26 cellular contexts compared by ENCODE assay signal in genomic region chr16:80230328-80231117, GRCh38.
A peak's percentile ranks its signal among the peaks of the same experiment; 100 is the strongest.
DNase-seq lines count a peak whose midpoint lies in the region; ATAC-seq, FAIRE-seq and TF ChIP-seq lines count a peak whose summit lies in the region.
"Had no signal": no experiment of that assay in that cellular context is flagged by ENCODE, and none has a peak within 500 bp of the region (broad histone marks: within the 10 kb centered on the region; RNA-seq: fewer than 3 reads in every experiment).

No MANE protein-coding gene starts in this region.

- H3K27me3 ChIP-seq in IMR-90 (ENCODE audit: control insufficient read depth, insufficient read depth, low read length) (no peaks in the 10 kb centered on the region), keratinocyte (ENCODE audit: control insufficient read depth, extremely low read depth, insufficient read depth, low read length) (no peaks in the 10 kb centered on the region), SK-N-SH (ENCODE audit: insufficient read depth) (no peaks in the 10 kb centered on the region)

- no TSS peak for BruUV-seq in IMR-90 (replicated peaks; lab: Mats Ljungman, UMichigan)

- peak overlapping the region; percentile 77 for H3K27ac Mint-ChIP-seq in stimulated activated memory B cell treated with anti-CD40 and anti-IgM and Interleukin-4, amounts not matched to agents 10 μg/mL and 1 μg/mL and 100 μg/mL, for 72 hours
- no peak overlapping the region for H3K27ac Mint-ChIP-seq in progenitor cell of endocrine pancreas
- H3K27ac Mint-ChIP-seq: CD8-positive, alpha-beta memory T cell; GM23338 had no signal

- in situ Hi-C loops in IMR-90 (cut with MboI; ENCODE audit: low sequenced_read_pairs): no loop called here

- H3K9me1 ChIP-seq in IMR-90 (ENCODE audit: insufficient read depth, low read length) (peaks cover 4% of the 10 kb centered on the region; the same call in 1 of the 2 replicates), keratinocyte (ENCODE audit: control insufficient read depth, extremely low read depth, insufficient read depth, low read length) (no peaks in the 10 kb centered on the region)

- H2BK5ac ChIP-seq in IMR-90 (ENCODE audit: low read depth, low read length, poor library complexity, severe bottlenecking): peak overlapping the region; percentile 75

- H3K4ac ChIP-seq in IMR-90 (ENCODE audit: low read depth, low read length): peak overlapping the region; percentile 17

- H2BK20ac ChIP-seq in IMR-90 (ENCODE audit: low read depth, low read length): peak overlapping the region; percentile 27

- no peak overlapping the region for H3K4me3 ChIP-seq in IMR-90 (ENCODE audit: insufficient read depth, low read depth, low read length)
- H3K4me3 ChIP-seq in keratinocyte (ENCODE audit: control insufficient read depth in 2 of 3, extremely low read depth in 1 of 3, insufficient read depth in 2 of 3, low read depth in 1 of 3, low read length in 3 of 3): no peak overlapping the region
- H3K4me3 ChIP-seq in SK-N-SH (ENCODE audit: low read depth in 2 of 2, low read length in 1 of 2): no peak overlapping the region
- H3K4me3 ChIP-seq: GM23338 had no signal

- H3K4me1 Mint-ChIP-seq in stimulated activated memory B cell treated with anti-CD40 and anti-IgM and Interleukin-4, amounts not matched to agents 10 μg/mL and 1 μg/mL and 100 μg/mL, for 72 hours: peaks cover 15% of the 10 kb centered on the region
- H3K4me1 Mint-ChIP-seq in progenitor cell of endocrine pancreas (ENCODE audit: low read depth): peaks cover 17% of the 10 kb centered on the region
- H3K4me1 Mint-ChIP-seq: CD8-positive, alpha-beta memory T cell; GM23338 had no signal

- TF ChIP-seq POLR2A in IMR-90 (IDR thresholded peaks at IDR 0.05; ENCODE audit: low read depth, low read length): no peak

- H3K9me3 ChIP-seq in IMR-90 (ENCODE audit: control insufficient read depth, insufficient read depth, low read length) (peaks cover 7% of the 10 kb centered on the region), keratinocyte (ENCODE audit: control insufficient read depth, low read depth, low read length) (peaks cover 2% of the 10 kb centered on the region), SK-N-SH (no peaks in the 10 kb centered on the region)

- H3K36me3 Mint-ChIP-seq in stimulated activated memory B cell treated with anti-CD40 and anti-IgM and Interleukin-4, amounts not matched to agents 10 μg/mL and 1 μg/mL and 100 μg/mL, for 72 hours: no peaks in the 10 kb centered on the region
- peaks cover 1% of the 10 kb centered on the region for H3K36me3 Mint-ChIP-seq in progenitor cell of endocrine pancreas (ENCODE audit: insufficient read depth)
- H3K36me3 Mint-ChIP-seq: CD8-positive, alpha-beta memory T cell had no signal

- no peaks in the 10 kb centered on the region for H3K79me1 ChIP-seq in IMR-90 (ENCODE audit: low read depth in 1 of 2, low read length in 2 of 2)

- no peak overlapping the region for H3K56ac ChIP-seq in IMR-90 (ENCODE audit: extremely low read depth, insufficient read depth, low read length)

- peak overlapping the region; percentile 76 for H2BK120ac ChIP-seq in IMR-90 (ENCODE audit: low read depth, low read length)

- H3K14ac ChIP-seq in IMR-90 (replicated peaks; ENCODE audit: low read depth, low read length): no peak overlapping the region

- peaks cover 14% of the 10 kb centered on the region for H3K4me1 ChIP-seq in IMR-90 (ENCODE audit: control insufficient read depth, insufficient read depth, low read length)
- peaks cover 17% of the 10 kb centered on the region for H3K4me1 ChIP-seq in keratinocyte (ENCODE audit: control insufficient read depth, extremely low read depth, insufficient read depth, low read length)
- peaks cover 0 to 4% of the 10 kb centered on the region in 2 experiments; a peak in 1 of 4 replicates for H3K4me1 ChIP-seq in SK-N-SH (ENCODE audit: control insufficient read depth in 1 of 2, insufficient read depth in 2 of 2, low read depth in 1 of 2, low read length in 1 of 2)

- H3K23ac ChIP-seq in IMR-90 (ENCODE audit: low read depth, low read length): no peak overlapping the region

- dilution Hi-C loops in IMR-90 (cut with HindIII; ENCODE audit: low sequenced_read_pairs, unreplicated experiment): no loop called here
- dilution Hi-C loops in keratinocyte (cut with MboI; ENCODE audit: extremely low pct_ligation_motif_present, low sequenced_read_pairs): no loop called here

- no peaks in the 10 kb centered on the region for H3K9me2 ChIP-seq in SK-N-SH

- DNase-seq in IMR-90 (peak; percentile 21), dedifferentiated amniotic fluid mesenchymal stem cell (ENCODE audit: extremely low spot score) (peak; percentile 16), keratinocyte (ENCODE audit: low read depth, low spot score) (no peak), SK-N-SH (no peak), progenitor cell of endocrine pancreas (ENCODE audit: low spot score, unreplicated experiment) (no peak)
- DNase-seq: ACHN; AML-193; Calu3; CD8-positive, alpha-beta memory T cell; DMS53; EL; MV-4-11; NCI-H1105 treated with DMSO at 0.1 percent for 48 hours; NCI-H2029 treated with DMSO at 0.1 percent for 48 hours; NCI-H226; NCI-H510A treated with DMSO at 0.1 percent for 48 hours; NCI-H748 treated with DMSO at 0.1 percent for 48 hours; NK-92 treated with Interleukin-12 subunit alpha and Interleukin-12 subunit beta, amount 100 ng/mL, for 24 hours; SHP77 treated with DMSO at 0.1 percent for 48 hours had no signal

- H3K36me3 ChIP-seq in IMR-90 (ENCODE audit: control insufficient read depth, insufficient read depth, low read length) (no peaks in the 10 kb centered on the region), keratinocyte (ENCODE audit: control insufficient read depth in 2 of 2, extremely low read depth in 1 of 2, insufficient read depth in 2 of 2, low read length in 2 of 2) (no peaks in the 10 kb centered on the region), SK-N-SH (replicated peaks in 1 of 2; ENCODE audit: control insufficient read depth in 1 of 2, insufficient read depth in 2 of 2, low read length in 1 of 2) (no peaks in the 10 kb centered on the region)

- no peak overlapping the region; a peak in 2 of 4 replicates for H4K8ac ChIP-seq in IMR-90 (ENCODE audit: low read depth in 2 of 2, low read length in 2 of 2)

- H2AK5ac ChIP-seq in IMR-90 (ENCODE audit: low read depth, low read length): no peak overlapping the region; the same call in 1 of the 2 replicates

- H3K9ac ChIP-seq in IMR-90 (ENCODE audit: low read depth, low read length): no peak overlapping the region
- no peak overlapping the region for H3K9ac ChIP-seq in keratinocyte (ENCODE audit: control insufficient read depth, extremely low read depth, insufficient read depth, low read length)
- H3K9ac ChIP-seq in SK-N-SH: no peak overlapping the region

- no peak overlapping the region for H2AK9ac ChIP-seq in IMR-90 (replicated peaks; ENCODE audit: low read depth, low read length, poor library complexity)

- H2AFZ ChIP-seq in IMR-90 (replicated peaks; ENCODE audit: low read length, poor library complexity) (peak overlapping the region; percentile 59), keratinocyte (ENCODE audit: control insufficient read depth, low read length) (no peak overlapping the region), SK-N-SH (ENCODE audit: low read depth) (no peak overlapping the region)
- H2AFZ ChIP-seq: GM23338 had no signal

- no peaks in the 10 kb centered on the region for H3F3A ChIP-seq in SK-N-SH (replicated peaks; ENCODE audit: insufficient read depth)

- H3K18ac ChIP-seq in IMR-90 (ENCODE audit: low read depth, low read length): peak overlapping the region; percentile 73

- CTCF ChIA-PET in IMR-90 (lab: Yijun Ruan, JAX) (no interaction called here), SK-N-SH (lab: Yijun Ruan, JAX) (interaction anchor here (1.2 kb wide), 1 partner anchor 236 kb away, joined by 4 read pairs; no protein-coding TSS in a partner anchor)

- TF ChIP-seq RAD21 in IMR-90 (IDR thresholded peaks at IDR 0.05; ENCODE audit: low read length) (no peak), SK-N-SH (IDR thresholded peaks at IDR 0.05; ENCODE audit: low read length) (no peak)

- H3K27ac ChIP-seq in IMR-90 (ENCODE audit: insufficient read depth, low read length) (no peak overlapping the region), keratinocyte (ENCODE audit: control insufficient read depth, insufficient read depth, low read length) (no peak overlapping the region), SK-N-SH (ENCODE audit: low read depth in 2 of 2, low read length in 1 of 2) (no peak overlapping the region)
- H3K27ac ChIP-seq: C4-2B, RWPE1 had no signal

- peak overlapping the region; percentile 55 for H4K91ac ChIP-seq in IMR-90 (ENCODE audit: insufficient read depth, low read depth, low read length)

- H2BK15ac ChIP-seq in IMR-90 (ENCODE audit: low read depth, low read length): 0 out of 3 replicates have a peak overlapping the region, but pooled peaks have one; percentile 11

- no peaks in the 10 kb centered on the region for H3K27me3 Mint-ChIP-seq in stimulated activated memory B cell treated with anti-CD40 and anti-IgM and Interleukin-4, amounts not matched to agents 10 μg/mL and 1 μg/mL and 100 μg/mL, for 72 hours
- H3K27me3 Mint-ChIP-seq in progenitor cell of endocrine pancreas: peaks cover 12% of the 10 kb centered on the region

- no peaks in the 10 kb centered on the region for H4K20me1 ChIP-seq in IMR-90 (ENCODE audit: insufficient read depth, low read length)
- H4K20me1 ChIP-seq in keratinocyte (ENCODE audit: control insufficient read depth, extremely low read depth, insufficient read depth, low read length): no peaks in the 10 kb centered on the region
- H4K20me1 ChIP-seq in SK-N-SH (ENCODE audit: insufficient read depth): no peaks in the 10 kb centered on the region

- POLR2A ChIA-PET in IMR-90 (lab: Charles Lee; ENCODE audit: unreplicated experiment): no interaction called here
- POLR2A ChIA-PET in SK-N-SH (lab: Yijun Ruan, JAX): no interaction called here

- no peak for TF ChIP-seq EP300 in SK-N-SH (IDR thresholded peaks at IDR 0.05; ENCODE audit: borderline replicate concordance in 1 of 2, low read depth in 1 of 2, low read length in 1 of 2)

- H3K9me3 Mint-ChIP-seq in stimulated activated memory B cell treated with anti-CD40 and anti-IgM and Interleukin-4, amounts not matched to agents 10 μg/mL and 1 μg/mL and 100 μg/mL, for 72 hours: peaks cover 10% of the 10 kb centered on the region
- peaks cover 15% of the 10 kb centered on the region for H3K9me3 Mint-ChIP-seq in progenitor cell of endocrine pancreas (ENCODE audit: low read depth)

- intact Hi-C loops in IMR-90 (cut with micrococcal nuclease): no loop called here

- H3K4me2 ChIP-seq in IMR-90 (ENCODE audit: low read depth, low read length) (peak overlapping the region; percentile 47; the same call in 1 of the 2 replicates), keratinocyte (ENCODE audit: control insufficient read depth, extremely low read depth, insufficient read depth, low read depth, low read length) (peak overlapping the region; percentile 63), SK-N-SH (no peak overlapping the region)
- H3K4me2 ChIP-seq: GM23338 had no signal

- H3K79me2 ChIP-seq in keratinocyte (ENCODE audit: control insufficient read depth, insufficient read depth, low read length) (no peaks in the 10 kb centered on the region), SK-N-SH (ENCODE audit: insufficient read depth) (no peaks in the 10 kb centered on the region)

- no CpG with 5 or more reads among the region's 4 CpGs for WGBS in IMR-90 (ENCODE audit: extremely low coverage in 2 of 2, insufficient read length in 1 of 2), 2 experiments
- WGBS in SK-N-SH (ENCODE audit: low lambda C conversion rate): 20% methylated on average over 4 of the region's 4 CpGs

- no peak overlapping the region for H3K4me3 Mint-ChIP-seq in stimulated activated memory B cell treated with anti-CD40 and anti-IgM and Interleukin-4, amounts not matched to agents 10 μg/mL and 1 μg/mL and 100 μg/mL, for 72 hours
- no peak overlapping the region for H3K4me3 Mint-ChIP-seq in progenitor cell of endocrine pancreas (ENCODE audit: low read depth)
- H3K4me3 Mint-ChIP-seq: CD8-positive, alpha-beta memory T cell; GM23338 had no signal

- FAIRE-seq in keratinocyte (lab: Jason Lieb, UNC): no peak
- FAIRE-seq: HTR-8/SVneo had no signal

- TF ChIP-seq CTCF in IMR-90 (conservative IDR thresholded peaks at IDR 0.05; ENCODE audit: low read depth, low read length): no peak
- no peak for TF ChIP-seq CTCF in keratinocyte (optimal IDR thresholded peaks at IDR 0.05 in 1 of 3, IDR thresholded peaks at IDR 0.05 in 1 of 3, conservative IDR thresholded peaks at IDR 0.05 in 1 of 3; ENCODE audit: extremely low read depth in 1 of 3, insufficient read depth in 2 of 3, low read length in 3 of 3)
- TF ChIP-seq CTCF in SK-N-SH (IDR thresholded peaks at IDR 0.05): no peak
- TF ChIP-seq CTCF in progenitor cell of endocrine pancreas (IDR thresholded peaks at IDR 0.05; ENCODE audit: unreplicated experiment): no peak

- peak; percentile 16; the same call in 1 of the 2 replicates for ATAC-seq in IMR-90 (ENCODE audit: low read depth)
- ATAC-seq in stimulated activated memory B cell treated with anti-CD40 and anti-IgM and Interleukin-4, amounts not matched to agents 10 μg/mL and 1 μg/mL and 100 μg/mL, for 72 hours: no peak
- no peak for ATAC-seq in GM21576 (IDR thresholded peaks at IDR 0.05; ENCODE audit: unreplicated experiment)
- ATAC-seq: GM23338, HCT116 had no signal

- H4K5ac ChIP-seq in IMR-90 (ENCODE audit: low read depth, low read length): peak overlapping the region; percentile 73; the same call in 1 of the 2 replicates

Comparison
In these comparisons a context has a peak if more than half of its experiments do, and no peak if none do; other contexts are left out.
1. DNase-seq: peak in IMR-90 (single experiment) and dedifferentiated amniotic fluid mesenchymal stem cell (single experiment); none in keratinocyte (single experiment), SK-N-SH (single experiment) and progenitor cell of endocrine pancreas (single experiment).